16 cellular contexts compared by ENCODE assay signal in genomic region chr2:108625186-108625827, GRCh38.
DNase-seq lines count a peak whose midpoint lies in the region; ATAC-seq and TF ChIP-seq lines count a peak whose summit lies in the region.
"Had no signal": no experiment of that assay in that cellular context is flagged by ENCODE, and none has a peak within 500 bp of the region (broad histone marks: within the 10 kb centered on the region; RNA-seq: fewer than 3 reads in every experiment).

No MANE protein-coding gene starts in this region.

- TF ChIP-seq EP300 in upper lobe of left lung (IDR thresholded peaks at IDR 0.05): no peak

- peaks cover 81% of the 10 kb centered on the region for H3K4me1 Mint-ChIP-seq in activated T-cell treated with anti-CD3 and anti-CD28 coated beads, Interleukin-2, amount 50 U/mL, for 24 hours (ENCODE audit: low read depth)
- H3K4me1 Mint-ChIP-seq in T-cell (peaks cover 69 to 76% (median 75%) of the 10 kb centered on the region in 3 donors), endodermal cell (peaks cover 41% of the 10 kb centered on the region)

- H3K36me3 ChIP-seq in endodermal cell (ENCODE audit: control insufficient read depth, insufficient read depth, low read length): no peaks in the 10 kb centered on the region
- no peaks in the 10 kb centered on the region for H3K36me3 ChIP-seq in upper lobe of left lung
- H3K36me3 ChIP-seq in breast epithelium: no peaks in the 10 kb centered on the region
- H3K36me3 ChIP-seq: HAP-1, heart right ventricle had no signal

- H3K4me1 ChIP-seq in endodermal cell (ENCODE audit: control insufficient read depth, insufficient read depth, low read length) (peaks cover 14% of the 10 kb centered on the region), upper lobe of left lung (peaks cover 38 to 67% (median 47%) of the 10 kb centered on the region in 4 donors), breast epithelium (peaks cover 7 to 10% of the 10 kb centered on the region in 2 donors)

- no peak overlapping the region for H3K9ac ChIP-seq in endodermal cell (ENCODE audit: extremely low read depth, low read length, poor library complexity, severe bottlenecking)

- no peaks in the 10 kb centered on the region for H3K9me3 Mint-ChIP-seq in activated T-cell treated with anti-CD3 and anti-CD28 coated beads, Interleukin-2, amount 50 U/mL, for 24 hours
- no peaks in the 10 kb centered on the region for H3K9me3 Mint-ChIP-seq in T-cell
- H3K9me3 Mint-ChIP-seq in endodermal cell: no peaks in the 10 kb centered on the region

- no peak for DNase-seq in activated T-cell treated with anti-CD3 and anti-CD28 coated beads, Interleukin-2, amount 50 U/mL, for 24 hours
- DNase-seq in activated T-cell treated with anti-CD3 and anti-CD28 coated beads, Interleukin-2, amount 50 U/mL, for 48 hours: no peak
- DNase-seq in T-cell (no peak), endodermal cell (no peak), upper lobe of left lung (no peak), breast epithelium (ENCODE audit: low spot score in 2 of 2) (no peak), SW480 (ENCODE audit: low spot score) (no peak)
- DNase-seq: central memory CD4-positive, alpha-beta T cell; effector CD8-positive, alpha-beta T cell; EL; heart right ventricle; NK-92 treated with Interleukin-12 subunit alpha and Interleukin-12 subunit beta, amount 100 ng/mL, for 24 hours; psoas muscle; stimulated activated naive CD4-positive, alpha-beta T cell had no signal

- H3K27ac Mint-ChIP-seq in activated T-cell treated with anti-CD3 and anti-CD28 coated beads, Interleukin-2, amount 50 U/mL, for 24 hours: peak overlapping the region; percentile 81
- H3K27ac Mint-ChIP-seq in T-cell (peak overlapping the region; percentile 63 to 71), endodermal cell (peak overlapping the region; percentile 42)

- peaks cover 6% of the 10 kb centered on the region for H3K36me3 Mint-ChIP-seq in activated T-cell treated with anti-CD3 and anti-CD28 coated beads, Interleukin-2, amount 50 U/mL, for 24 hours (ENCODE audit: low read depth)
- H3K36me3 Mint-ChIP-seq in T-cell (peaks cover 11% of the 10 kb centered on the region), endodermal cell (ENCODE audit: low read depth) (no peaks in the 10 kb centered on the region)

- TF ChIP-seq CTCF in endodermal cell (conservative IDR thresholded peaks at IDR 0.05): no peak
- TF ChIP-seq CTCF in upper lobe of left lung (IDR thresholded peaks at IDR 0.05): no peak
- TF ChIP-seq CTCF in breast epithelium (IDR thresholded peaks at IDR 0.05): no peak

- POLR2A ChIA-PET in T-cell (lab: Charles Lee): interaction anchor here (0.6 to 1.0 kb wide), 3 partner anchors 9 to 179 kb away, joined by 3 to 19 read pairs (median 3); no protein-coding TSS in a partner anchor

- H3K4me3 ChIP-seq in endodermal cell (ENCODE audit: low read length) (no peak overlapping the region), upper lobe of left lung (no peak overlapping the region), breast epithelium (no peak overlapping the region)
- H3K4me3 ChIP-seq: HAP-1, heart right ventricle, psoas muscle had no signal

- TF ChIP-seq POLR2A in upper lobe of left lung (IDR thresholded peaks at IDR 0.05) (no peak), breast epithelium (IDR thresholded peaks at IDR 0.05) (no peak)

- H3K9me3 ChIP-seq in endodermal cell (ENCODE audit: control insufficient read depth, low read length): no peaks in the 10 kb centered on the region
- no peaks in the 10 kb centered on the region for H3K9me3 ChIP-seq in upper lobe of left lung
- H3K9me3 ChIP-seq in breast epithelium: no peaks in the 10 kb centered on the region
- H3K9me3 ChIP-seq: HAP-1, heart right ventricle, psoas muscle had no signal

- 89% methylated on average over 5 of the region's 5 CpGs; no CpG with 5 or more reads in 1 of the 2 experiments for WGBS in endodermal cell (ENCODE audit: insufficient coverage in 1 of 2, insufficient read length in 1 of 2), 2 experiments
- WGBS in upper lobe of left lung, 2 donors: 55 to 66% methylated on average over 5 of the region's 5 CpGs

- peak overlapping the region; percentile 45 for H3K4me3 Mint-ChIP-seq in activated T-cell treated with anti-CD3 and anti-CD28 coated beads, Interleukin-2, amount 50 U/mL, for 24 hours
- H3K4me3 Mint-ChIP-seq in T-cell (peak overlapping the region; percentile 63 to 67 (median 64)), endodermal cell (no peak overlapping the region)

- no peak overlapping the region for H3K27ac ChIP-seq in endodermal cell (ENCODE audit: low read depth, low read length)
- H3K27ac ChIP-seq in upper lobe of left lung: peak overlapping the region; percentile 50 to 79 (median 66)
- no peak overlapping the region for H3K27ac ChIP-seq in breast epithelium
- H3K27ac ChIP-seq: heart right ventricle, psoas muscle had no signal

- H3K27me3 ChIP-seq in endodermal cell (ENCODE audit: control insufficient read depth, insufficient read depth, low read length, poor library complexity, severe bottlenecking) (no peaks in the 10 kb centered on the region), upper lobe of left lung (no peaks in the 10 kb centered on the region), breast epithelium (no peaks in the 10 kb centered on the region)
- H3K27me3 ChIP-seq: heart right ventricle had no signal

- ATAC-seq in T-cell (replicated peaks in 1 of 4): no peak
- no peak for ATAC-seq in upper lobe of left lung (ENCODE audit: low FRiP score in 2 of 2)
- no peak for ATAC-seq in GM18870 (IDR thresholded peaks at IDR 0.05; ENCODE audit: unreplicated experiment)
- ATAC-seq: heart right ventricle, psoas muscle had no signal

- no peaks in the 10 kb centered on the region for H3K27me3 Mint-ChIP-seq in activated T-cell treated with anti-CD3 and anti-CD28 coated beads, Interleukin-2, amount 50 U/mL, for 24 hours
- H3K27me3 Mint-ChIP-seq in T-cell (no peaks in the 10 kb centered on the region), endodermal cell (ENCODE audit: insufficient read depth) (no peaks in the 10 kb centered on the region)

- intact Hi-C loops in breast epithelium (cut with DNase I; ENCODE audit: low total_unique reads): no loop called here

- CTCF ChIA-PET in T-cell (lab: Charles Lee): interaction anchor here (0.6 to 2.4 kb wide), 7 partner anchors 11 to 112 kb away, joined by 3 to 12 read pairs (median 4); no protein-coding TSS in a partner anchor

Comparison
In these comparisons a context has a peak if more than half of its experiments do, and no peak if none do; other contexts are left out.
1. H3K27ac ChIP-seq: peak in upper lobe of left lung (4 of 4); none in endodermal cell (single experiment) and breast epithelium (0 of 2).
2. Peak in every context shown above with its lines, with median percentiles within 50 percentile points of each other: H3K27ac Mint-ChIP-seq.